1 cellular context compared by ENCODE assay signal in the genomic region with DNA sequence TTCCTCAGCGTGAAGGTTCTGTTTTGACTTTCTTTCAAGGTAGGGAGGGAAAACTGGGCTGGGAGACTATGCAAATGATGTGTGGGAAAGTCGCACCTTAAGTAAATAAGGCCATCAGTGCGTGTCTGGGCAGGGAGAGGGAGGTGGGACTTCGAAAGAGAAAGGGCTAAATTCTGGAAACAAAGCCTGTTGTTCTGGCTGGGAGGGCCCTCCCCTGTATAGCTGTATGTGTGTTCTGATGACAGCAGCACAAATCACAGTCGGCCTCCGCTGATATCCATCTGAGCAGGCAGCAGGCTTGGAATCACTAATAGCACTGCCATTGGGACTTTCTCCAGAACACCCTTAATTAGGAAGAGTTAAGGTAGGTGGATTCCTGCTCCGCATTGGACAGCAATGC.
A peak's percentile ranks its signal among the peaks of the same experiment; 100 is the strongest.
TF ChIP-seq lines count a peak whose summit lies in the region.

No MANE protein-coding gene starts in this region.

TF ChIP-seq in GM12878, 131 proteins besides CTCF, POLR2A, EP300 and RAD21 (continued from another document):
- TF ChIP-seq, protein P1, sequence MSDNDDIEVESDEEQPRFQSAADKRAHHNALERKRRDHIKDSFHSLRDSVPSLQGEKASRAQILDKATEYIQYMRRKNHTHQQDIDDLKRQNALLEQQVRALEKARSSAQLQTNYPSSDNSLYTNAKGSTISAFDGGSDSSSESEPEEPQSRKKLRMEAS (IDR thresholded peaks at IDR 0.05; ENCODE audit: low read depth, low read length) = no peak
- TF ChIP-seq PAX5 (IDR thresholded peaks at IDR 0.05; ENCODE audit: borderline replicate concordance, low read depth, low read length) (peak; percentile 88; the same call in 1 of the 2 replicates), IKZF2 (IDR thresholded peaks at IDR 0.05) (peak; percentile 48 to 51; a peak in 2 of 4 replicates), MTA2 (IDR thresholded peaks at IDR 0.05; ENCODE audit: low read depth) (0 out of 2 replicates have a peak, but pooled peaks have one; percentile 17), PAX8 (IDR thresholded peaks at IDR 0.05) (no peak), NRF1 (conservative IDR thresholded peaks at IDR 0.05; ENCODE audit: low read depth, low read length) (no peak), SIN3A (IDR thresholded peaks at IDR 0.05; ENCODE audit: low read depth, low read length) (no peak), RELA (IDR thresholded peaks at IDR 0.05; ENCODE audit: borderline replicate concordance, partially characterized antibody) (no peak), ZSCAN29 (IDR thresholded peaks at IDR 0.05) (no peak), NR2C2 (IDR thresholded peaks at IDR 0.05; ENCODE audit: borderline replicate concordance, control insufficient read depth, insufficient read length, low read depth) (no peak), GABPA (IDR thresholded peaks at IDR 0.05; ENCODE audit: low read depth) (no peak), RAD51 (IDR thresholded peaks at IDR 0.05) (no peak), IKZF1 (conservative IDR thresholded peaks at IDR 0.05) (peak; percentile 32; the same call in 1 of the 2 replicates), NBN (IDR thresholded peaks at IDR 0.05) (no peak), CBX5 (IDR thresholded peaks at IDR 0.05; ENCODE audit: low read depth) (0 out of 2 replicates have a peak, but pooled peaks have one; percentile 25), EGR1 (IDR thresholded peaks at IDR 0.05; ENCODE audit: borderline replicate concordance in 1 of 2, low read depth in 2 of 2, low read length in 2 of 2) (no peak), RUNX3 (IDR thresholded peaks at IDR 0.05; ENCODE audit: low read length) (no peak), IRF4 (IDR thresholded peaks at IDR 0.05; ENCODE audit: low read depth, low read length) (0 out of 2 replicates have a peak, but pooled peaks have one; percentile 19)
- TF ChIP-seq, protein P2, sequence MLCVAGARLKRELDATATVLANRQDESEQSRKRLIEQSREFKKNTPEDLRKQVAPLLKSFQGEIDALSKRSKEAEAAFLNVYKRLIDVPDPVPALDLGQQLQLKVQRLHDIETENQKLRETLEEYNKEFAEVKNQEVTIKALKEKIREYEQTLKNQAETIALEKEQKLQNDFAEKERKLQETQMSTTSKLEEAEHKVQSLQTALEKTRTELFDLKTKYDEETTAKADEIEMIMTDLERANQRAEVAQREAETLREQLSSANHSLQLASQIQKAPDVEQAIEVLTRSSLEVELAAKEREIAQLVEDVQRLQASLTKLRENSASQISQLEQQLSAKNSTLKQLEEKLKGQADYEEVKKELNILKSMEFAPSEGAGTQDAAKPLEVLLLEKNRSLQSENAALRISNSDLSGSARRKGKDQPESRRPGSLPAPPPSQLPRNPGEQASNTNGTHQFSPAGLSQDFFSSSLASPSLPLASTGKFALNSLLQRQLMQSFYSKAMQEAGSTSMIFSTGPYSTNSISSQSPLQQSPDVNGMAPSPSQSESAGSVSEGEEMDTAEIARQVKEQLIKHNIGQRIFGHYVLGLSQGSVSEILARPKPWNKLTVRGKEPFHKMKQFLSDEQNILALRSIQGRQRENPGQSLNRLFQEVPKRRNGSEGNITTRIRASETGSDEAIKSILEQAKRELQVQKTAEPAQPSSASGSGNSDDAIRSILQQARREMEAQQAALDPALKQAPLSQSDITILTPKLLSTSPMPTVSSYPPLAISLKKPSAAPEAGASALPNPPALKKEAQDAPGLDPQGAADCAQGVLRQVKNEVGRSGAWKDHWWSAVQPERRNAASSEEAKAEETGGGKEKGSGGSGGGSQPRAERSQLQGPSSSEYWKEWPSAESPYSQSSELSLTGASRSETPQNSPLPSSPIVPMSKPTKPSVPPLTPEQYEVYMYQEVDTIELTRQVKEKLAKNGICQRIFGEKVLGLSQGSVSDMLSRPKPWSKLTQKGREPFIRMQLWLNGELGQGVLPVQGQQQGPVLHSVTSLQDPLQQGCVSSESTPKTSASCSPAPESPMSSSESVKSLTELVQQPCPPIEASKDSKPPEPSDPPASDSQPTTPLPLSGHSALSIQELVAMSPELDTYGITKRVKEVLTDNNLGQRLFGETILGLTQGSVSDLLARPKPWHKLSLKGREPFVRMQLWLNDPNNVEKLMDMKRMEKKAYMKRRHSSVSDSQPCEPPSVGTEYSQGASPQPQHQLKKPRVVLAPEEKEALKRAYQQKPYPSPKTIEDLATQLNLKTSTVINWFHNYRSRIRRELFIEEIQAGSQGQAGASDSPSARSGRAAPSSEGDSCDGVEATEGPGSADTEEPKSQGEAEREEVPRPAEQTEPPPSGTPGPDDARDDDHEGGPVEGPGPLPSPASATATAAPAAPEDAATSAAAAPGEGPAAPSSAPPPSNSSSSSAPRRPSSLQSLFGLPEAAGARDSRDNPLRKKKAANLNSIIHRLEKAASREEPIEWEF (IDR thresholded peaks at IDR 0.05; ENCODE audit: insufficient replicate concordance, low read depth, low read length) = peak; percentile 27
- TF ChIP-seq, protein P3, sequence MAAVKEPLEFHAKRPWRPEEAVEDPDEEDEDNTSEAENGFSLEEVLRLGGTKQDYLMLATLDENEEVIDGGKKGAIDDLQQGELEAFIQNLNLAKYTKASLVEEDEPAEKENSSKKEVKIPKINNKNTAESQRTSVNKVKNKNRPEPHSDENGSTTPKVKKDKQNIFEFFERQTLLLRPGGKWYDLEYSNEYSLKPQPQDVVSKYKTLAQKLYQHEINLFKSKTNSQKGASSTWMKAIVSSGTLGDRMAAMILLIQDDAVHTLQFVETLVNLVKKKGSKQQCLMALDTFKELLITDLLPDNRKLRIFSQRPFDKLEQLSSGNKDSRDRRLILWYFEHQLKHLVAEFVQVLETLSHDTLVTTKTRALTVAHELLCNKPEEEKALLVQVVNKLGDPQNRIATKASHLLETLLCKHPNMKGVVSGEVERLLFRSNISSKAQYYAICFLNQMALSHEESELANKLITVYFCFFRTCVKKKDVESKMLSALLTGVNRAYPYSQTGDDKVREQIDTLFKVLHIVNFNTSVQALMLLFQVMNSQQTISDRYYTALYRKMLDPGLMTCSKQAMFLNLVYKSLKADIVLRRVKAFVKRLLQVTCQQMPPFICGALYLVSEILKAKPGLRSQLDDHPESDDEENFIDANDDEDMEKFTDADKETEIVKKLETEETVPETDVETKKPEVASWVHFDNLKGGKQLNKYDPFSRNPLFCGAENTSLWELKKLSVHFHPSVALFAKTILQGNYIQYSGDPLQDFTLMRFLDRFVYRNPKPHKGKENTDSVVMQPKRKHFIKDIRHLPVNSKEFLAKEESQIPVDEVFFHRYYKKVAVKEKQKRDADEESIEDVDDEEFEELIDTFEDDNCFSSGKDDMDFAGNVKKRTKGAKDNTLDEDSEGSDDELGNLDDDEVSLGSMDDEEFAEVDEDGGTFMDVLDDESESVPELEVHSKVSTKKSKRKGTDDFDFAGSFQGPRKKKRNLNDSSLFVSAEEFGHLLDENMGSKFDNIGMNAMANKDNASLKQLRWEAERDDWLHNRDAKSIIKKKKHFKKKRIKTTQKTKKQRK (IDR thresholded peaks at IDR 0.05; ENCODE audit: low read depth, low read length) = no peak
- TF ChIP-seq, protein P4, sequence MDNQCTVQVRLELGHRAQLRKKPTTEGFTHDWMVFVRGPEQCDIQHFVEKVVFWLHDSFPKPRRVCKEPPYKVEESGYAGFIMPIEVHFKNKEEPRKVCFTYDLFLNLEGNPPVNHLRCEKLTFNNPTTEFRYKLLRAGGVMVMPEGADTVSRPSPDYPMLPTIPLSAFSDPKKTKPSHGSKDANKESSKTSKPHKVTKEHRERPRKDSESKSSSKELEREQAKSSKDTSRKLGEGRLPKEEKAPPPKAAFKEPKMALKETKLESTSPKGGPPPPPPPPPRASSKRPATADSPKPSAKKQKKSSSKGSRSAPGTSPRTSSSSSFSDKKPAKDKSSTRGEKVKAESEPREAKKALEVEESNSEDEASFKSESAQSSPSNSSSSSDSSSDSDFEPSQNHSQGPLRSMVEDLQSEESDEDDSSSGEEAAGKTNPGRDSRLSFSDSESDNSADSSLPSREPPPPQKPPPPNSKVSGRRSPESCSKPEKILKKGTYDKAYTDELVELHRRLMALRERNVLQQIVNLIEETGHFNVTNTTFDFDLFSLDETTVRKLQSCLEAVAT (IDR thresholded peaks at IDR 0.05) = 0 out of 2 replicates have a peak, but pooled peaks have one; percentile 14
- TF ChIP-seq, protein P5, sequence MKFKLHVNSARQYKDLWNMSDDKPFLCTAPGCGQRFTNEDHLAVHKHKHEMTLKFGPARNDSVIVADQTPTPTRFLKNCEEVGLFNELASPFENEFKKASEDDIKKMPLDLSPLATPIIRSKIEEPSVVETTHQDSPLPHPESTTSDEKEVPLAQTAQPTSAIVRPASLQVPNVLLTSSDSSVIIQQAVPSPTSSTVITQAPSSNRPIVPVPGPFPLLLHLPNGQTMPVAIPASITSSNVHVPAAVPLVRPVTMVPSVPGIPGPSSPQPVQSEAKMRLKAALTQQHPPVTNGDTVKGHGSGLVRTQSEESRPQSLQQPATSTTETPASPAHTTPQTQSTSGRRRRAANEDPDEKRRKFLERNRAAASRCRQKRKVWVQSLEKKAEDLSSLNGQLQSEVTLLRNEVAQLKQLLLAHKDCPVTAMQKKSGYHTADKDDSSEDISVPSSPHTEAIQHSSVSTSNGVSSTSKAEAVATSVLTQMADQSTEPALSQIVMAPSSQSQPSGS (IDR thresholded peaks at IDR 0.05; ENCODE audit: low read length) = peak; percentile 45; the same call in 1 of the 2 replicates
- TF ChIP-seq, protein P6, sequence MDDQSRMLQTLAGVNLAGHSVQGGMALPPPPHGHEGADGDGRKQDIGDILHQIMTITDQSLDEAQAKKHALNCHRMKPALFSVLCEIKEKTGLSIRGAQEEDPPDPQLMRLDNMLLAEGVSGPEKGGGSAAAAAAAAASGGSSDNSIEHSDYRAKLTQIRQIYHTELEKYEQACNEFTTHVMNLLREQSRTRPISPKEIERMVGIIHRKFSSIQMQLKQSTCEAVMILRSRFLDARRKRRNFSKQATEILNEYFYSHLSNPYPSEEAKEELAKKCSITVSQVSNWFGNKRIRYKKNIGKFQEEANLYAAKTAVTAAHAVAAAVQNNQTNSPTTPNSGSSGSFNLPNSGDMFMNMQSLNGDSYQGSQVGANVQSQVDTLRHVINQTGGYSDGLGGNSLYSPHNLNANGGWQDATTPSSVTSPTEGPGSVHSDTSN (IDR thresholded peaks at IDR 0.05; ENCODE audit: insufficient replicate concordance, low read depth, low read length) = no peak
